In genomic region chr19:1026189-1027019, GRCh38 we compare ENCODE assay signal across 8 cellular contexts. TPM values are rescaled to one million over a fixed set of nuclear protein-coding genes. Genes with fewer than 3 reads are reported as not detected.
DNase-seq lines count a peak whose midpoint lies in the region; TF ChIP-seq lines count a peak whose summit lies in the region.

Gene CNN2 (plus strand): TSS chr19:1026608. CDS start chr19:1026662, 54 bp downstream.

- H3K4me3 Mint-ChIP-seq in HFFc6, result peak within 1 kb of the TSS; percentile 97

- H3K36me3 ChIP-seq in ES-I3 (ENCODE audit: insufficient read depth, low read length) (no peaks in the 10 kb centered on the region), mucosa of rectum (ENCODE audit: control insufficient read depth in 2 of 2, insufficient read depth in 2 of 2, low read length in 2 of 2) (peaks cover 0 to 2% of the 10 kb centered on the region in 2 donors)

- H3K9me3 Mint-ChIP-seq in HFFc6, result no peaks in the 10 kb centered on the region; the same call in 1 of the 2 replicates

- H3K27me3 ChIP-seq in mucosa of rectum (ENCODE audit: control insufficient read depth in 2 of 2, insufficient read depth in 2 of 2, low read length in 2 of 2), result no peaks in the 10 kb centered on the region

- H3K36me3 Mint-ChIP-seq in HFFc6 (ENCODE audit: low read depth), result peaks cover 6% of the 10 kb centered on the region

- no peak for TF ChIP-seq CTCF in HFFc6 (IDR thresholded peaks at IDR 0.05)
- no peak for TF ChIP-seq CTCF in epithelial cell of esophagus (IDR thresholded peaks at IDR 0.05; ENCODE audit: insufficient read depth, low read depth, low read length, missing control alignments)
- no peak for TF ChIP-seq CTCF in subcutaneous adipose tissue (IDR thresholded peaks at IDR 0.05; ENCODE audit: low read depth)

- DNase-seq in HFFc6 (peak; percentile 46), NOMO-1 (lab: John Stamatoyannopoulos, UW; ENCODE audit: unreplicated experiment in 2 of 2) (peak; percentile 65 to 82), activated T-cell treated with anti-CD3 and anti-CD28 coated beads for 4 hours (peak; percentile 57), epithelial cell of esophagus (ENCODE audit: low read depth) (peak; percentile 81), DMS79 treated with DMSO at 0.1 percent for 48 hours (lab: John Stamatoyannopoulos, UW) (no peak)

- H3K27ac Mint-ChIP-seq in HFFc6, result peak within 1 kb of the TSS; percentile 96

- H3K4me3 ChIP-seq in epithelial cell of esophagus (ENCODE audit: low read length) (peak within 1 kb of the TSS; percentile 97), mucosa of rectum (ENCODE audit: low read length in 2 of 2) (peak within 1 kb of the TSS; percentile 71 to 80)

- H3K9ac ChIP-seq in ES-I3 (ENCODE audit: low read depth, low read length) (peak within 1 kb of the TSS; percentile 98), mucosa of rectum (ENCODE audit: low read depth in 1 of 2, low read length in 2 of 2) (peak within 1 kb of the TSS; percentile 79 to 99)

- H3K27ac ChIP-seq in mucosa of rectum (ENCODE audit: low read depth in 2 of 2, low read length in 2 of 2), result peak within 1 kb of the TSS; percentile 89 to 92

- H3K4me1 ChIP-seq in ES-I3 (ENCODE audit: insufficient read depth, low read length) (no peaks in the 10 kb centered on the region), mucosa of rectum (ENCODE audit: control insufficient read depth in 2 of 2, insufficient read depth in 2 of 2, low read length in 2 of 2) (peaks cover 14 to 24% of the 10 kb centered on the region in 2 donors)

- peaks cover 18% of the 10 kb centered on the region for H3K4me1 Mint-ChIP-seq in HFFc6 (ENCODE audit: low read depth)

- H3K27me3 Mint-ChIP-seq in HFFc6 (ENCODE audit: insufficient read depth), result peaks cover 9% of the 10 kb centered on the region; the same call in 1 of the 2 replicates

- H3K9me3 ChIP-seq in ES-I3 (ENCODE audit: control insufficient read depth, insufficient read depth, low read length) (no peaks in the 10 kb centered on the region), mucosa of rectum (ENCODE audit: control insufficient read depth in 2 of 2, low read length in 2 of 2) (no peaks in the 10 kb centered on the region)

RNA-seq across cellular contexts. Expression of gene CNN2, which starts in this region (rescaled TPM):
- total RNA-seq in HFFc6 (2021; fragmentation: NEBNext Ultra II Directional; extraction: Animal tissue kit (Norgen Biotek cat#: 25700)), result 100 to 1,000 TPM; 483 to 579 (median 507) TPM
- 10 to 100 TPM; 32.1 to 86.8 (median 52.2) TPM for total RNA-seq in subcutaneous adipose tissue

Comparison
In these comparisons a context has a peak if more than half of its experiments do, and no peak if none do; other contexts are left out.
1. RNA of gene CNN2 (total RNA-seq): 483 to 579 TPM in HFFc6; 32.1 to 86.8 TPM in subcutaneous adipose tissue; every median in the first group is over 4 times any median in the second.